19 cellular contexts compared by ENCODE assay signal in genomic region chr14:105854600-105855245, GRCh38.
DNase-seq lines count a peak whose midpoint lies in the region; ATAC-seq and TF ChIP-seq lines count a peak whose summit lies in the region.
"Had no signal": no experiment of that assay in that cellular context is flagged by ENCODE, and none has a peak within 500 bp of the region (broad histone marks: within the 10 kb centered on the region; RNA-seq: fewer than 3 reads in every experiment).

No MANE protein-coding gene starts in this region.

- H3K4me3 ChIP-seq in SU-DHL-6 (ENCODE audit: insufficient read depth, low read length, poor library complexity, severe bottlenecking), result no peak overlapping the region
- no peak overlapping the region for H3K4me3 ChIP-seq in right atrium auricular region
- H3K4me3 ChIP-seq in transverse colon, result no peak overlapping the region
- H3K4me3 ChIP-seq: A549, ascending aorta, K562, SJCRH30, thoracic aorta had no signal

- TF ChIP-seq CTCF in SU-DHL-6 (IDR thresholded peaks at IDR 0.05; ENCODE audit: insufficient read depth, low read length, poor library complexity, severe bottlenecking) (no peak), right atrium auricular region (IDR thresholded peaks at IDR 0.05) (no peak), transverse colon (IDR thresholded peaks at IDR 0.05) (no peak)

- peaks cover 66% of the 10 kb centered on the region for H3F3A ChIP-seq in SU-DHL-6 (ENCODE audit: insufficient read depth)

- intact Hi-C loops in transverse colon (cut with DNase I; ENCODE audit: low total_unique reads), result no loop called here

- H3K36me3 Mint-ChIP-seq in activated T-cell treated with anti-CD3 and anti-CD28 coated beads, Interleukin-2, amount 50 U/mL, for 72 hours (ENCODE audit: insufficient read depth in 2 of 2), result no peaks in the 10 kb centered on the region

- H3K4me3 Mint-ChIP-seq in activated T-cell treated with anti-CD3 and anti-CD28 coated beads, Interleukin-2, amount 50 U/mL, for 72 hours, result no peak overlapping the region

- H3K9ac ChIP-seq in SU-DHL-6 (ENCODE audit: low read length), result peak overlapping the region; percentile 85

- no peaks in the 10 kb centered on the region for H3K9me3 Mint-ChIP-seq in activated T-cell treated with anti-CD3 and anti-CD28 coated beads, Interleukin-2, amount 50 U/mL, for 72 hours
- H3K9me3 Mint-ChIP-seq: CD8-positive, alpha-beta memory T cell had no signal

- WGBS in transverse colon (ENCODE audit: low coverage in 1 of 2), 2 donors, result 89 to 100% methylated on average over 2 to 26 of the region's 26 CpGs

- DNase-seq in activated T-cell treated with anti-CD3 and anti-CD28 coated beads, Interleukin-2, amount 50 U/mL, for 1 hour, result peak; percentile 13
- no peak for DNase-seq in activated T-cell treated with anti-CD3 and anti-CD28 coated beads, Interleukin-2, amount 50 U/mL, for 72 hours
- DNase-seq in right atrium auricular region (ENCODE audit: low spot score) (peak; percentile 52), transverse colon (peak; percentile 5), DMS53 (lab: John Stamatoyannopoulos, UW) (no peak), GM19240 (ENCODE audit: insufficient read length, low spot score) (no peak)
- DNase-seq: activated effector memory CD4-positive, alpha-beta T cell treated with Interleukin-2 at 50 U/mL for 16 hours; mesenchymal stem cell; NCI-H1105; retina; SJCRH30; stimulated activated CD4-positive, alpha-beta T cell treated with anti-CD3 and anti-CD28 coated beads, Interleukin-1b, Interleukin-23, amount 100 ng/mL, for 48 hours had no signal

- H3K4me1 ChIP-seq in right atrium auricular region (no peaks in the 10 kb centered on the region), transverse colon (no peaks in the 10 kb centered on the region)
- H3K4me1 ChIP-seq: A549, ascending aorta, SJCRH30 had no signal

- no peak for TF ChIP-seq POLR2A in transverse colon (IDR thresholded peaks at IDR 0.05)

- no peaks in the 10 kb centered on the region for H3K27me3 ChIP-seq in SU-DHL-6 (ENCODE audit: low read length)
- H3K27me3 ChIP-seq in right atrium auricular region, result no peaks in the 10 kb centered on the region
- no peaks in the 10 kb centered on the region for H3K27me3 ChIP-seq in transverse colon
- H3K27me3 ChIP-seq: ascending aorta had no signal

- H3K36me3 ChIP-seq in SU-DHL-6 (ENCODE audit: low read length), result peaks cover 9% of the 10 kb centered on the region; the same call in 1 of the 2 replicates
- no peaks in the 10 kb centered on the region for H3K36me3 ChIP-seq in right atrium auricular region
- H3K36me3 ChIP-seq in transverse colon, result no peaks in the 10 kb centered on the region
- H3K36me3 ChIP-seq: ascending aorta, SJCRH30, thoracic aorta had no signal

- peak overlapping the region; percentile 99 for H3K27ac ChIP-seq in SU-DHL-6 (ENCODE audit: low read depth, low read length)
- H3K27ac ChIP-seq in right atrium auricular region, result no peak overlapping the region
- no peak overlapping the region for H3K27ac ChIP-seq in transverse colon
- H3K27ac ChIP-seq: A549, ascending aorta, SJCRH30, thoracic aorta had no signal

- no peaks in the 10 kb centered on the region for H3K27me3 Mint-ChIP-seq in activated T-cell treated with anti-CD3 and anti-CD28 coated beads, Interleukin-2, amount 50 U/mL, for 72 hours (ENCODE audit: low read depth)
- H3K27me3 Mint-ChIP-seq: CD8-positive, alpha-beta memory T cell had no signal

- H3K4me1 Mint-ChIP-seq in activated T-cell treated with anti-CD3 and anti-CD28 coated beads, Interleukin-2, amount 50 U/mL, for 72 hours (ENCODE audit: low read depth), result no peaks in the 10 kb centered on the region

- H3K27ac Mint-ChIP-seq in activated T-cell treated with anti-CD3 and anti-CD28 coated beads, Interleukin-2, amount 50 U/mL, for 72 hours, result no peak overlapping the region

- in situ Hi-C loops in transverse colon (cut with MboI; ENCODE audit: low pct_ligation_motif_present in 1 of 4, low pct_unique_long_range_greater_than_20kb in 1 of 4, low sequenced_read_pairs in 3 of 4), result no loop called here

- 0 out of 2 replicates have a peak, but pooled peaks cover 7% of the 10 kb centered on the region for H3K79me2 ChIP-seq in SU-DHL-6 (ENCODE audit: insufficient read depth, low read length)

- ATAC-seq in activated T-cell treated with anti-CD3 and anti-CD28 coated beads, Interleukin-2, amount 50 U/mL, for 72 hours (replicated peaks in 1 of 2), result no peak
- no peak for ATAC-seq in HG02852 (IDR thresholded peaks at IDR 0.05; ENCODE audit: unreplicated experiment)
- ATAC-seq: A549, K562 had no signal

- H3K4me2 ChIP-seq in SU-DHL-6 (ENCODE audit: low read depth, low read length, poor library complexity, severe bottlenecking), result peak overlapping the region; percentile 78
- H3K4me2 ChIP-seq: A549 had no signal

- H3K9me3 ChIP-seq in SU-DHL-6 (ENCODE audit: insufficient read depth, low read length) (no peaks in the 10 kb centered on the region), right atrium auricular region (no peaks in the 10 kb centered on the region), transverse colon (no peaks in the 10 kb centered on the region)
- H3K9me3 ChIP-seq: A549, ascending aorta, SJCRH30, thoracic aorta had no signal

- H2AFZ ChIP-seq in SU-DHL-6 (ENCODE audit: low read depth, low read length, severe bottlenecking), result no peak overlapping the region

- no peaks in the 10 kb centered on the region for H3K9me2 ChIP-seq in SU-DHL-6 (replicated peaks; ENCODE audit: insufficient read depth, low read length)

- no peak for TF ChIP-seq EP300 in transverse colon (IDR thresholded peaks at IDR 0.05; ENCODE audit: low read depth)

- no peaks in the 10 kb centered on the region; the same call in 1 of the 2 replicates for H4K20me1 ChIP-seq in SU-DHL-6 (ENCODE audit: low read depth, low read length)

Comparison
In these comparisons a context has a peak if more than half of its experiments do, and no peak if none do; other contexts are left out.
1. DNase-seq: peak in activated T-cell treated with anti-CD3 and anti-CD28 coated beads, Interleukin-2, amount 50 U/mL, for 1 hour (single experiment), right atrium auricular region (single experiment) and transverse colon (single experiment); none in activated T-cell treated with anti-CD3 and anti-CD28 coated beads, Interleukin-2, amount 50 U/mL, for 72 hours (0 of 2), DMS53 (single experiment) and GM19240 (single experiment).